Comparison of ENCODE assay signal across 19 cellular contexts in genomic region chr1:90340604-90341003, GRCh38.
DNase-seq lines count a peak whose midpoint lies in the region; ATAC-seq and TF ChIP-seq lines count a peak whose summit lies in the region.
"Had no signal": no experiment of that assay in that cellular context is flagged by ENCODE, and none has a peak within 500 bp of the region (broad histone marks: within the 10 kb centered on the region; RNA-seq: fewer than 3 reads in every experiment).

No MANE protein-coding gene starts in this region.

- no peak overlapping the region for H3K27ac Mint-ChIP-seq in activated CD8-positive, alpha-beta T cell treated with anti-CD3 and anti-CD28 coated beads for 36 hours
- no peak overlapping the region for H3K27ac Mint-ChIP-seq in nephron progenitor cell
- H3K27ac Mint-ChIP-seq: activated naive CD8-positive, alpha-beta T cell; dendritic cell treated with granulocyte-macrophage colony-stimulating factor and Interleukin-4, amounts not matched to agents 40 ng/mL and 50 ng/mL, for 4 days; progenitor cell of endocrine pancreas; T-helper 1 cell treated with Interleukin-12 subunit alpha and Interleukin-12 subunit beta and Interleukin-4 antibody, amounts not matched to agents 30 μg/mL and 1 μg/mL, for 36 hours had no signal

- no peaks in the 10 kb centered on the region for H3K36me3 Mint-ChIP-seq in activated CD8-positive, alpha-beta T cell treated with anti-CD3 and anti-CD28 coated beads for 36 hours (ENCODE audit: low read depth)
- H3K36me3 Mint-ChIP-seq in nephron progenitor cell (ENCODE audit: low read depth), result no peaks in the 10 kb centered on the region
- H3K36me3 Mint-ChIP-seq: activated naive CD8-positive, alpha-beta T cell had no signal

- intact Hi-C loops in activated CD8-positive, alpha-beta T cell treated with anti-CD3 and anti-CD28 coated beads for 36 hours (cut with micrococcal nuclease), result no loop called here

- no peak for ATAC-seq in activated CD8-positive, alpha-beta T cell treated with anti-CD3 and anti-CD28 coated beads for 36 hours
- no peak for ATAC-seq in GM21526 (IDR thresholded peaks at IDR 0.05; ENCODE audit: low FRiP score, unreplicated experiment)
- ATAC-seq: activated CD4-positive, CD25-positive, alpha-beta regulatory T cell treated with anti-CD3 and anti-CD28 coated beads, Interleukin-2, amount 50 U/mL, for 24 hours; gastroesophageal sphincter; Right ventricle myocardium inferior had no signal

- peak; percentile 71 for DNase-seq in DMS53 (lab: John Stamatoyannopoulos, UW)
- DNase-seq in HT-29 (ENCODE audit: low spot score), result peak; percentile 29
- peak; percentile 9 for DNase-seq in NCI-H526 treated with DMSO at 0.1 percent for 48 hours (lab: John Stamatoyannopoulos, UW)
- peak; percentile 3 for DNase-seq in activated CD8-positive, alpha-beta T cell treated with anti-CD3 and anti-CD28 coated beads for 36 hours
- DNase-seq in NCI-H1417 treated with DMSO at 0.1 percent for 48 hours (lab: John Stamatoyannopoulos, UW), result no peak
- no peak for DNase-seq in nephron progenitor cell
- no peak for DNase-seq in NCI-H524 treated with DMSO at 0.1 percent for 48 hours (lab: John Stamatoyannopoulos, UW)
- DNase-seq: brain microvascular endothelial cell; IMR-90; NCI-H1930; stimulated activated naive CD4-positive, alpha-beta T cell treated with Interleukin-2 at 50 U/mL for 16 hours had no signal

- no peaks in the 10 kb centered on the region for H3K9me3 Mint-ChIP-seq in activated CD8-positive, alpha-beta T cell treated with anti-CD3 and anti-CD28 coated beads for 36 hours
- H3K9me3 Mint-ChIP-seq in nephron progenitor cell, result no peaks in the 10 kb centered on the region
- H3K9me3 Mint-ChIP-seq: dendritic cell treated with granulocyte-macrophage colony-stimulating factor and Interleukin-4, amounts not matched to agents 40 ng/mL and 50 ng/mL, for 4 days; T-helper 1 cell treated with Interleukin-12 subunit alpha and Interleukin-12 subunit beta and Interleukin-4 antibody, amounts not matched to agents 30 μg/mL and 1 μg/mL, for 36 hours had no signal

- no peak for TF ChIP-seq CTCF in activated CD8-positive, alpha-beta T cell treated with anti-CD3 and anti-CD28 coated beads for 36 hours (IDR thresholded peaks at IDR 0.05)
- TF ChIP-seq CTCF in nephron progenitor cell (IDR thresholded peaks at IDR 0.05), result no peak

- POLR2A ChIA-PET in activated CD8-positive, alpha-beta T cell treated with anti-CD3 and anti-CD28 coated beads for 36 hours (lab: Charles Lee), result no interaction called here

- H3K27me3 Mint-ChIP-seq in activated CD8-positive, alpha-beta T cell treated with anti-CD3 and anti-CD28 coated beads for 36 hours, result no peaks in the 10 kb centered on the region
- no peaks in the 10 kb centered on the region for H3K27me3 Mint-ChIP-seq in nephron progenitor cell (ENCODE audit: low read depth, poor library complexity)
- H3K27me3 Mint-ChIP-seq: activated naive CD8-positive, alpha-beta T cell; progenitor cell of endocrine pancreas had no signal

- CTCF ChIA-PET in activated CD8-positive, alpha-beta T cell treated with anti-CD3 and anti-CD28 coated beads for 36 hours (lab: Charles Lee), result no interaction called here

- H3K4me3 Mint-ChIP-seq in activated CD8-positive, alpha-beta T cell treated with anti-CD3 and anti-CD28 coated beads for 36 hours, result no peak overlapping the region
- H3K4me3 Mint-ChIP-seq in nephron progenitor cell, result no peak overlapping the region
- H3K4me3 Mint-ChIP-seq: activated naive CD8-positive, alpha-beta T cell; dendritic cell treated with granulocyte-macrophage colony-stimulating factor and Interleukin-4, amounts not matched to agents 40 ng/mL and 50 ng/mL, for 4 days; T-helper 1 cell treated with Interleukin-12 subunit alpha and Interleukin-12 subunit beta and Interleukin-4 antibody, amounts not matched to agents 30 μg/mL and 1 μg/mL, for 36 hours had no signal

- H3K4me1 Mint-ChIP-seq in activated CD8-positive, alpha-beta T cell treated with anti-CD3 and anti-CD28 coated beads for 36 hours (ENCODE audit: low read depth), result peaks cover 12% of the 10 kb centered on the region
- peaks cover 16% of the 10 kb centered on the region for H3K4me1 Mint-ChIP-seq in nephron progenitor cell

Comparison
In these comparisons a context has a peak if more than half of its experiments do, and no peak if none do; other contexts are left out.
1. DNase-seq: peak in DMS53 (single experiment), HT-29 (single experiment), NCI-H526 treated with DMSO at 0.1 percent for 48 hours (single experiment) and activated CD8-positive, alpha-beta T cell treated with anti-CD3 and anti-CD28 coated beads for 36 hours (single experiment); none in NCI-H1417 treated with DMSO at 0.1 percent for 48 hours (single experiment), nephron progenitor cell (single experiment) and NCI-H524 treated with DMSO at 0.1 percent for 48 hours (single experiment).